ENCODE assay signal across 19 cellular contexts in genomic region chr12:89185181-89185580, GRCh38.
"Had no signal": no experiment of that assay in that cellular context is flagged by ENCODE, and none has a peak within 500 bp of the region (broad histone marks: within the 10 kb centered on the region; RNA-seq: fewer than 3 reads in every experiment).

No MANE protein-coding gene starts in this region.

- H3K4me3 ChIP-seq: lung, skin epidermis, thoracic aorta, transverse colon had no signal

- DNase-seq: erythroblast; left colon; left ventricle myocardium superior; naive thymus-derived CD4-positive, alpha-beta T cell; stimulated activated CD4-positive, alpha-beta T cell treated with anti-CD3 and anti-CD28 coated beads, Interleukin-2, amount 100 ng/mL, for 24 hours; stimulated activated CD4-positive, alpha-beta T cell treated with anti-CD3 and anti-CD28 coated beads, Interleukin-4, amount 100 ng/mL, for 4 hours; stimulated activated naive B cell treated with anti-CD40 and anti-IgM and Interleukin-4, amounts not matched to agents 10 μg/mL and 1 μg/mL and 100 μg/mL, for 72 hours; stimulated activated naive CD8-positive, alpha-beta T cell treated with anti-CD3 and anti-CD28 coated beads, Interleukin-15, amount 100 ng/mL, for 72 hours; substantia nigra; transverse colon had no signal

- H3K27me3 ChIP-seq: foreskin keratinocyte, neutrophil, transverse colon had no signal

- H3K4me3 Mint-ChIP-seq: dendritic cell treated with granulocyte-macrophage colony-stimulating factor and Interleukin-4, amounts not matched to agents 40 ng/mL and 50 ng/mL, for 4 days; naive thymus-derived CD4-positive, alpha-beta T cell; stimulated activated naive B cell treated with anti-CD40 and anti-IgM and Interleukin-4, amounts not matched to agents 10 μg/mL and 1 μg/mL and 100 μg/mL, for 72 hours; stimulated activated naive CD8-positive, alpha-beta T cell treated with anti-CD3 and anti-CD28 coated beads, Interleukin-15, amount 100 ng/mL, for 72 hours had no signal

- H3K27ac ChIP-seq: foreskin keratinocyte, neutrophil, skin epidermis, thoracic aorta, transverse colon had no signal

- ATAC-seq: foreskin keratinocyte; left colon; left ventricle myocardium superior; naive thymus-derived CD4-positive, alpha-beta T cell; sciatic nerve; stimulated activated naive B cell treated with anti-CD40 and anti-IgM and Interleukin-4, amounts not matched to agents 10 μg/mL and 1 μg/mL and 100 μg/mL, for 72 hours; stimulated activated naive CD8-positive, alpha-beta T cell treated with anti-CD3 and anti-CD28 coated beads, Interleukin-15, amount 100 ng/mL, for 72 hours had no signal

- H3K9me3 ChIP-seq: neutrophil had no signal

- H3K36me3 ChIP-seq: neutrophil, thoracic aorta, transverse colon had no signal

- H3K27me3 Mint-ChIP-seq: dendritic cell treated with granulocyte-macrophage colony-stimulating factor and Interleukin-4, amounts not matched to agents 40 ng/mL and 50 ng/mL, for 4 days; stimulated activated naive CD8-positive, alpha-beta T cell treated with anti-CD3 and anti-CD28 coated beads, Interleukin-15, amount 100 ng/mL, for 72 hours had no signal

- FAIRE-seq: colon, endothelial cell of umbilical vein had no signal

- H3K27ac Mint-ChIP-seq: dendritic cell treated with granulocyte-macrophage colony-stimulating factor and Interleukin-4, amounts not matched to agents 40 ng/mL and 50 ng/mL, for 4 days; stimulated activated naive B cell treated with anti-CD40 and anti-IgM and Interleukin-4, amounts not matched to agents 10 μg/mL and 1 μg/mL and 100 μg/mL, for 72 hours; stimulated activated naive CD8-positive, alpha-beta T cell treated with anti-CD3 and anti-CD28 coated beads, Interleukin-15, amount 100 ng/mL, for 72 hours had no signal
